8 cellular contexts compared by ENCODE assay signal in the genomic region with DNA sequence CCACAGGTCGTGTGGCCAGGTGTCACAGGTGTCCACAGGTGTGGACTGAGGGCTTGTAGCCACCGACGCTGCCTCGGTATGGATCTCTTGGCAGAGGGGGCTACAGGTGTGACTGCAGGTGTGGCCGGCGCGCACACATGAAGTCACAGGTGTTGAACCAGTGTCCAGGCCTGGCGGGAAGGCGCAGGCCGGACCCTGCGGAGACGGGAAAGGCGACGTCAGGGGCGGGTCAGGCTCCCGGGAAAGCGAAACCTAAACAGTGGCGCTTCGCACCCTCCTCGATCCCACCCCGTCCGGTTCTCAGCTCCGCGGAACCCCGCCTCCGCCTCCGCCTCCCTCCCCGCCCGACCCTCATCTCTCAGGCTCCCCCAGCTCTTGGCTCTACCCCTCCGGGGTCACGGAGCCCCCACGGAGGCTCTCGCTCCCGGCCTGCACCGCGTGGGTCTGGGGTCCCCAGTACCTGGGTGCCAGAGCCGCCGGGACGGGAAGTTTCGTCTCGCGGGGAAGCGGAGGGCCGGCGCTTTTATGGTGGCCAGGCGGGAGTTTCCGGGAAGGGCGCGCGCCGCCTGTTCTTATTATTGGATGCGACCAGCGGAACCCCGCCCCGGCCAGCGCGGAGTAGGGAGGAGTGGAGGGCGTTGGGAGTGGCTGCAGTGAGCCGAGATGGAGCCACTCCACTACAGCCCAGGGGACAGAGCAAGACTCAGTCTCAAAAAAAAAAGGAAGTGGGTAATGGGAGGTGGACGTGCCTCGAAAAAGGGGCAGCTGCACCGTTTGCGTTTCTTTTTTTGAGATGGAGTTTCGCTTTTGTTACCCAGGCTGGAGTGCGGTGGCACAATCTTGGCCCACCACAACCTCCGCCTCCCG. TPM values are rescaled to one million over a fixed set of nuclear protein-coding genes. Genes with fewer than 3 reads are reported as not detected.
DNase-seq lines count a peak whose midpoint lies in the region; ATAC-seq, FAIRE-seq and TF ChIP-seq lines count a peak whose summit lies in the region.

A gene (minus strand): TSS at position 498 of the 867 bp plus-strand sequence. CDS start 586 bp downstream, outside the sequence.

- TF ChIP-seq CTCF in astrocyte of the cerebellum (IDR thresholded peaks at IDR 0.05; ENCODE audit: low read depth, low read length, missing control alignments) = no peak
- no peak for TF ChIP-seq CTCF in hepatocyte (IDR thresholded peaks at IDR 0.05; ENCODE audit: poor library complexity)
- no peak for TF ChIP-seq CTCF in retinal pigment epithelial cell (conservative IDR thresholded peaks at IDR 0.05; ENCODE audit: low read depth, low read length)

- peak within 1 kb of the TSS; percentile 71 for H2AFZ ChIP-seq in hepatocyte

- peak; percentile 97 for FAIRE-seq in GM12891 (lab: Jason Lieb, UNC)

- DNase-seq in GM12891 (ENCODE audit: insufficient read length, low spot score) (peak; percentile 96), NCI-H187 (lab: John Stamatoyannopoulos, UW) (peak; percentile 85 to 96), T-helper 22 cell (ENCODE audit: low read depth) (peak; percentile 85), astrocyte of the cerebellum (ENCODE audit: low read depth) (peak; percentile 68), hepatocyte (ENCODE audit: low spot score) (peak; percentile 96), retinal pigment epithelial cell (ENCODE audit: low read depth) (no peak), HuH-7.5 (ENCODE audit: low spot score) (no peak)

- no peaks in the 10 kb centered on the region for H3K36me3 ChIP-seq in hepatocyte (replicated peaks; ENCODE audit: insufficient read depth, low read depth)

- peak within 1 kb of the TSS; percentile 56 for H3K4me3 ChIP-seq in astrocyte of the cerebellum (ENCODE audit: low read depth, low read length)
- H3K4me3 ChIP-seq in hepatocyte = peak within 1 kb of the TSS; percentile 85
- peak within 1 kb of the TSS; percentile 73 for H3K4me3 ChIP-seq in retinal pigment epithelial cell (ENCODE audit: low read length)

- TF ChIP-seq POLR2A in GM12891 (IDR thresholded peaks at IDR 0.05; ENCODE audit: low read depth, low read length) = peak; percentile 85

- peaks cover 14% of the 10 kb centered on the region for H3K4me1 ChIP-seq in hepatocyte (ENCODE audit: insufficient read depth)

- WGBS in hepatocyte (ENCODE audit: low lambda C conversion rate, missing lambda C conversion rate) = 10% methylated on average over 56 of the region's 67 CpGs

- H3K79me2 ChIP-seq in hepatocyte = no peaks in the 10 kb centered on the region

- peaks cover 23% of the 10 kb centered on the region for H4K20me1 ChIP-seq in hepatocyte (ENCODE audit: insufficient read depth, poor library complexity, severe bottlenecking)

- peak within 1 kb of the TSS; percentile 94 for H3K4me2 ChIP-seq in hepatocyte

- in situ Hi-C loops in astrocyte of the cerebellum (cut with HindIII; ENCODE audit: low sequenced_read_pairs) = no loop called here

- H3K27ac ChIP-seq in hepatocyte = peak within 1 kb of the TSS; percentile 97

- no peaks in the 10 kb centered on the region for H3K27me3 ChIP-seq in hepatocyte

- peak; percentile 76 for ATAC-seq in HG02763 (IDR thresholded peaks at IDR 0.05; ENCODE audit: unreplicated experiment)

- H3K9me3 ChIP-seq in hepatocyte (ENCODE audit: low read depth) = no peaks in the 10 kb centered on the region

- H3K9me2 ChIP-seq in hepatocyte (replicated peaks; ENCODE audit: insufficient read depth) = no peaks in the 10 kb centered on the region

TF ChIP-seq in GM12891, 5 proteins besides CTCF, POLR2A, EP300 and RAD21:
- no peak for TF ChIP-seq PAX5 (IDR thresholded peaks at IDR 0.05; ENCODE audit: insufficient read depth, low read length, severe bottlenecking)
- peak; percentile 90 for TF ChIP-seq POLR2AphosphoS5 (IDR thresholded peaks at IDR 0.05; ENCODE audit: low read depth, low read length)
- peak; percentile 58 for TF ChIP-seq TAF1 (IDR thresholded peaks at IDR 0.05; ENCODE audit: low read depth, low read length)
- peak; percentile 98 for TF ChIP-seq SPI1 (IDR thresholded peaks at IDR 0.05; ENCODE audit: low read depth, low read length)
- TF ChIP-seq POU2F2 (IDR thresholded peaks at IDR 0.05; ENCODE audit: low read depth, low read length) = peak; percentile 5; the same call in 1 of the 2 replicates

RNA-seq across cellular contexts. Expression of the gene that starts here (rescaled TPM):
- 57.8 TPM for polyA plus RNA-seq in GM12891 (2012; ENCODE audit: low read depth, missing spikeins)
- total RNA-seq in hepatocyte = 9.3 and 10.4 TPM in 2 replicates
- polyA plus RNA-seq in hepatocyte = 24.6 and 30.4 TPM in 2 replicates

Comparison
In these comparisons a context has a peak if more than half of its experiments do, and no peak if none do; other contexts are left out.
1. DNase-seq: peak in GM12891 (single experiment), NCI-H187 (2 of 2), T-helper 22 cell (single experiment), astrocyte of the cerebellum (single experiment) and hepatocyte (single experiment); none in retinal pigment epithelial cell (single experiment) and HuH-7.5 (single experiment).
2. Peak in every context shown above with its lines, with median percentiles within 50 percentile points of each other: H3K4me3 ChIP-seq.